In genomic region chr7:156618791-156619367, GRCh38 we compare ENCODE assay signal across 32 cellular contexts.
"Had no signal": no experiment of that assay in that cellular context is flagged by ENCODE, and none has a peak within 500 bp of the region (broad histone marks: within the 10 kb centered on the region; RNA-seq: fewer than 3 reads in every experiment).

No MANE protein-coding gene starts in this region.

- H3K9me3 ChIP-seq: colonic mucosa, gastrocnemius medialis, psoas muscle, right atrium auricular region, suprapubic skin had no signal

- H3K79me2 ChIP-seq: parathyroid adenoma had no signal

- H3K36me3 Mint-ChIP-seq: activated CD4-positive, alpha-beta memory T cell treated with anti-CD3 and anti-CD28 coated beads for 36 hours; activated naive CD4-positive, alpha-beta T cell treated with anti-CD3 and anti-CD28 coated beads, Interleukin-2, amount 10 ng/mL, durations not matched to agents 7 days and 5 days had no signal

- H3K4me3 ChIP-seq: ascending aorta, cardiac muscle cell, colonic mucosa, gastrocnemius medialis, psoas muscle, right atrium auricular region, suprapubic skin, tibial nerve had no signal

- H2AFZ ChIP-seq: parathyroid adenoma had no signal

- H3K27me3 ChIP-seq: ascending aorta, colonic mucosa, right atrium auricular region had no signal

- ATAC-seq: activated CD4-positive, CD25-positive, alpha-beta regulatory T cell treated with anti-CD3 and anti-CD28 coated beads, Interleukin-2, amount 50 U/mL, for 24 hours; gastrocnemius medialis; left cardiac atrium; naive thymus-derived CD4-positive, alpha-beta T cell; psoas muscle had no signal

- H3K27ac ChIP-seq: ascending aorta, cardiac muscle cell, colonic mucosa, epithelial cell of prostate, gastrocnemius medialis, parathyroid adenoma, psoas muscle, right atrium auricular region, suprapubic skin, tibial nerve had no signal

- H3K9ac ChIP-seq: parathyroid adenoma had no signal

- H3K27ac Mint-ChIP-seq: activated CD4-positive, alpha-beta memory T cell treated with anti-CD3 and anti-CD28 coated beads for 36 hours; activated CD4-positive, alpha-beta T cell treated with anti-CD3 and anti-CD28 coated beads, Interleukin-2, amount 10 ng/mL, durations not matched to agents 24 days and 14 days; activated naive CD4-positive, alpha-beta T cell treated with anti-CD3 and anti-CD28 coated beads, Interleukin-2, amount 10 ng/mL, durations not matched to agents 7 days and 5 days; activated naive CD8-positive, alpha-beta T cell treated with anti-CD3 and anti-CD28 coated beads, Interleukin-2, amount 10 ng/mL, durations not matched to agents 7 days and 5 days; activated T-helper 1 cell treated with anti-CD3 and anti-CD28 coated beads, Interleukin-12 subunit alpha, Interleukin-12 subunit beta, Interleukin-2, Interleukin-4 antibody, amounts not matched to agents 30 ng/mL and 10 ng/mL and 1 ng/mL, durations not matched to agents 14 hours and 24 hours and 36 hours; brain; naive thymus-derived CD4-positive, alpha-beta T cell; T-helper 2 cell treated with Interferon-gamma antibody and Interleukin-4, amounts not matched to agents 5 μg/mL and 100 μg/mL, for 36 hours had no signal

- DNase-seq: activated CD4-positive, alpha-beta memory T cell treated with anti-CD3 and anti-CD28 coated beads for 36 hours; activated CD8-positive, alpha-beta memory T cell treated with anti-CD3 and anti-CD28 coated beads, Interleukin-2, amount 50 U/mL, for 4 hours; activated gamma-delta T cell; activated naive CD4-positive, alpha-beta T cell treated with anti-CD3 and anti-CD28 coated beads, Interleukin-2, amount 10 ng/mL, durations not matched to agents 7 days and 5 days; activated naive CD8-positive, alpha-beta T cell treated with anti-CD3 and anti-CD28 coated beads, Interleukin-2, amount 10 ng/mL, durations not matched to agents 7 days and 5 days; activated T-cell treated with anti-CD3 and anti-CD28 coated beads, Interleukin-2, amount 50 U/mL, for 1 hour; cerebellar nuclear complex; colonic mucosa; effector CD8-positive, alpha-beta T cell; gastrocnemius medialis; glutamatergic neuron; left cardiac atrium; midbrain; naive thymus-derived CD4-positive, alpha-beta T cell; occipital lobe; psoas muscle; stimulated activated CD4-positive, alpha-beta T cell treated with anti-CD3 and anti-CD28 coated beads, Interleukin-15, amount 100 ng/mL, for 24 hours; stimulated activated CD4-positive, alpha-beta T cell treated with anti-CD3 and anti-CD28 coated beads, Interleukin-2, amount 100 ng/mL, for 24 hours; stimulated activated naive CD4-positive, alpha-beta T cell had no signal

- H3K4me3 Mint-ChIP-seq: activated CD4-positive, alpha-beta memory T cell treated with anti-CD3 and anti-CD28 coated beads for 36 hours; activated CD4-positive, alpha-beta T cell treated with anti-CD3 and anti-CD28 coated beads, Interleukin-2, amount 10 ng/mL, durations not matched to agents 24 days and 14 days; activated naive CD4-positive, alpha-beta T cell treated with anti-CD3 and anti-CD28 coated beads, Interleukin-2, amount 10 ng/mL, durations not matched to agents 7 days and 5 days; activated naive CD8-positive, alpha-beta T cell treated with anti-CD3 and anti-CD28 coated beads, Interleukin-2, amount 10 ng/mL, durations not matched to agents 7 days and 5 days; activated T-helper 1 cell treated with anti-CD3 and anti-CD28 coated beads, Interleukin-12 subunit alpha, Interleukin-12 subunit beta, Interleukin-2, Interleukin-4 antibody, amounts not matched to agents 30 ng/mL and 10 ng/mL and 1 ng/mL, durations not matched to agents 14 hours and 24 hours and 36 hours; brain; naive thymus-derived CD4-positive, alpha-beta T cell; neural crest cell; T-helper 2 cell treated with Interferon-gamma antibody and Interleukin-4, amounts not matched to agents 5 μg/mL and 100 μg/mL, for 36 hours had no signal

- H3K36me3 ChIP-seq: ascending aorta, cardiac muscle cell, colonic mucosa, gastrocnemius medialis, right atrium auricular region, suprapubic skin, tibial nerve had no signal

- H3K4me1 ChIP-seq: ascending aorta, gastrocnemius medialis, parathyroid adenoma, psoas muscle, right atrium auricular region, suprapubic skin had no signal
